ENCODE assay signal across 8 cellular contexts in genomic region chr17:41665566-41666335, GRCh38. TPM values are rescaled to one million over a fixed set of nuclear protein-coding genes. Genes with fewer than 3 reads are reported as not detected.
DNase-seq lines count a peak whose midpoint lies in the region; ATAC-seq and TF ChIP-seq lines count a peak whose summit lies in the region.

No MANE protein-coding gene starts in this region.

- H3K4me2 ChIP-seq in KMS-11 = peak overlapping the region; percentile 81

- peak overlapping the region; percentile 81 to 93 for H3K4me3 Mint-ChIP-seq in activated T-cell treated with anti-CD3 and anti-CD28 coated beads, Interleukin-2, amount 50 U/mL, for 72 hours
- peak overlapping the region; percentile 85 to 95 (median 92) for H3K4me3 Mint-ChIP-seq in naive thymus-derived CD4-positive, alpha-beta T cell
- peak overlapping the region; percentile 81 for H3K4me3 Mint-ChIP-seq in stimulated activated memory B cell treated with anti-CD40 and anti-IgM and Interleukin-4, amounts not matched to agents 10 μg/mL and 1 μg/mL and 100 μg/mL, for 72 hours

- no peaks in the 10 kb centered on the region for H3K79me2 ChIP-seq in KMS-11 (ENCODE audit: insufficient read depth, low read depth)

- H3K27me3 ChIP-seq in KMS-11 (ENCODE audit: insufficient read depth, low read depth) = peaks cover 11% of the 10 kb centered on the region
- H3K27me3 ChIP-seq in naive thymus-derived CD4-positive, alpha-beta T cell (ENCODE audit: control insufficient read depth in 2 of 2, insufficient read depth in 2 of 2, low read length in 2 of 2) = no peaks in the 10 kb centered on the region

- H3K36me3 ChIP-seq in KMS-11 (ENCODE audit: insufficient read depth) = no peaks in the 10 kb centered on the region
- no peaks in the 10 kb centered on the region for H3K36me3 ChIP-seq in naive thymus-derived CD4-positive, alpha-beta T cell (ENCODE audit: control insufficient read depth in 2 of 3, insufficient read depth in 3 of 3, low read length in 3 of 3)

- H2AFZ ChIP-seq in KMS-11 (ENCODE audit: low read depth) = peak overlapping the region; percentile 71

- peak overlapping the region; percentile 77 for H3K27ac ChIP-seq in KMS-11
- peak overlapping the region; percentile 97 for H3K27ac ChIP-seq in naive thymus-derived CD4-positive, alpha-beta T cell (ENCODE audit: low read depth, low read length)

- intact Hi-C loops in naive thymus-derived CD4-positive, alpha-beta T cell (cut with micrococcal nuclease) = loop anchor here (1.0 to 10.0 kb wide), 16 partner anchors 14 to 1307 kb away; partner anchors contain the start of genes EIF1 (in 2 of the 2), KRTAP4-12 (in 1 of the 2) and SMARCE1 (in 1 of the 2)

- H3K36me3 Mint-ChIP-seq in activated T-cell treated with anti-CD3 and anti-CD28 coated beads, Interleukin-2, amount 50 U/mL, for 72 hours (ENCODE audit: insufficient read depth in 2 of 2) = no peaks in the 10 kb centered on the region
- H3K36me3 Mint-ChIP-seq in naive thymus-derived CD4-positive, alpha-beta T cell = peaks cover 0 to 6% (median 0%) of the 10 kb centered on the region in 5 donors
- H3K36me3 Mint-ChIP-seq in stimulated activated memory B cell treated with anti-CD40 and anti-IgM and Interleukin-4, amounts not matched to agents 10 μg/mL and 1 μg/mL and 100 μg/mL, for 72 hours = no peaks in the 10 kb centered on the region

- no peak overlapping the region for H3K4me3 ChIP-seq in KMS-11 (IDR thresholded peaks at IDR 0.05; ENCODE audit: insufficient read depth, low read depth, low read length)
- H3K4me3 ChIP-seq in naive thymus-derived CD4-positive, alpha-beta T cell (ENCODE audit: low read length) = peak overlapping the region; percentile 87

- DNase-seq in DMS153 (lab: John Stamatoyannopoulos, UW) = peak; percentile 72
- DNase-seq in activated T-cell treated with anti-CD3 and anti-CD28 coated beads, Interleukin-2, amount 50 U/mL, for 72 hours = peak; percentile 92 to 96
- DNase-seq in fibroblast of gingiva (ENCODE audit: low read depth) = peak; percentile 75
- peak; percentile 81 to 96 (median 90) for DNase-seq in naive thymus-derived CD4-positive, alpha-beta T cell

- no peaks in the 10 kb centered on the region for H4K20me1 ChIP-seq in KMS-11 (ENCODE audit: insufficient read depth)

- no peaks in the 10 kb centered on the region for H3K9me3 ChIP-seq in naive thymus-derived CD4-positive, alpha-beta T cell (ENCODE audit: control insufficient read depth in 2 of 3, low read length in 3 of 3)

- H3K9ac ChIP-seq in KMS-11 = peak overlapping the region; percentile 61

- H3K9me3 Mint-ChIP-seq in activated T-cell treated with anti-CD3 and anti-CD28 coated beads, Interleukin-2, amount 50 U/mL, for 72 hours = no peaks in the 10 kb centered on the region
- peaks cover 0 to 1% (median 0%) of the 10 kb centered on the region in 11 donors for H3K9me3 Mint-ChIP-seq in naive thymus-derived CD4-positive, alpha-beta T cell
- H3K9me3 Mint-ChIP-seq in stimulated activated memory B cell treated with anti-CD40 and anti-IgM and Interleukin-4, amounts not matched to agents 10 μg/mL and 1 μg/mL and 100 μg/mL, for 72 hours = no peaks in the 10 kb centered on the region

- peak overlapping the region; percentile 90 for H3K27ac Mint-ChIP-seq in activated T-cell treated with anti-CD3 and anti-CD28 coated beads, Interleukin-2, amount 50 U/mL, for 72 hours
- peak overlapping the region; percentile 88 to 100 (median 96) for H3K27ac Mint-ChIP-seq in naive thymus-derived CD4-positive, alpha-beta T cell
- H3K27ac Mint-ChIP-seq in stimulated activated memory B cell treated with anti-CD40 and anti-IgM and Interleukin-4, amounts not matched to agents 10 μg/mL and 1 μg/mL and 100 μg/mL, for 72 hours = peak overlapping the region; percentile 89

- H3K27me3 Mint-ChIP-seq in activated T-cell treated with anti-CD3 and anti-CD28 coated beads, Interleukin-2, amount 50 U/mL, for 72 hours (ENCODE audit: low read depth) = no peaks in the 10 kb centered on the region
- peaks cover 0 to 13% (median 0%) of the 10 kb centered on the region in 5 donors for H3K27me3 Mint-ChIP-seq in naive thymus-derived CD4-positive, alpha-beta T cell
- H3K27me3 Mint-ChIP-seq in stimulated activated memory B cell treated with anti-CD40 and anti-IgM and Interleukin-4, amounts not matched to agents 10 μg/mL and 1 μg/mL and 100 μg/mL, for 72 hours = no peaks in the 10 kb centered on the region

- POLR2A ChIA-PET in naive thymus-derived CD4-positive, alpha-beta T cell (lab: Charles Lee) = interaction anchor here (0.6 to 9.2 kb wide), 11 partner anchors 10 to 847 kb away, joined by 3 to 155 read pairs (median 8); partner anchors contain the start of genes EIF1 and KRTAP16-1

- peak; percentile 95 for TF ChIP-seq CTCF in KMS-11 (conservative IDR thresholded peaks at IDR 0.05; ENCODE audit: low read depth, low read length)

- H3K4me1 ChIP-seq in KMS-11 (ENCODE audit: low read depth, poor library complexity, severe bottlenecking) = peaks cover 57% of the 10 kb centered on the region
- H3K4me1 ChIP-seq in naive thymus-derived CD4-positive, alpha-beta T cell (ENCODE audit: control insufficient read depth in 2 of 2, insufficient read depth in 2 of 2, low read length in 2 of 2) = peaks cover 4 to 7% of the 10 kb centered on the region in 2 donors

- peak; percentile 64 for ATAC-seq in GM21723 (IDR thresholded peaks at IDR 0.05; ENCODE audit: unreplicated experiment)
- peak; percentile 84 for ATAC-seq in activated T-cell treated with anti-CD3 and anti-CD28 coated beads, Interleukin-2, amount 50 U/mL, for 72 hours (replicated peaks in 1 of 2)
- peak; percentile 87 for ATAC-seq in naive thymus-derived CD4-positive, alpha-beta T cell
- peak; percentile 93 for ATAC-seq in stimulated activated memory B cell treated with anti-CD40 and anti-IgM and Interleukin-4, amounts not matched to agents 10 μg/mL and 1 μg/mL and 100 μg/mL, for 72 hours

- H3K4me1 Mint-ChIP-seq in activated T-cell treated with anti-CD3 and anti-CD28 coated beads, Interleukin-2, amount 50 U/mL, for 72 hours (ENCODE audit: low read depth) = peaks cover 44% of the 10 kb centered on the region
- H3K4me1 Mint-ChIP-seq in naive thymus-derived CD4-positive, alpha-beta T cell = peaks cover 17 to 54% (median 21%) of the 10 kb centered on the region in 7 donors
- H3K4me1 Mint-ChIP-seq in stimulated activated memory B cell treated with anti-CD40 and anti-IgM and Interleukin-4, amounts not matched to agents 10 μg/mL and 1 μg/mL and 100 μg/mL, for 72 hours = peaks cover 58% of the 10 kb centered on the region

- CTCF ChIA-PET in naive thymus-derived CD4-positive, alpha-beta T cell (lab: Charles Lee) = interaction anchor here (0.5 to 8.4 kb wide), 21 partner anchors 13 to 1118 kb away, joined by 3 to 125 read pairs (median 4); partner anchors contain the start of genes EIF1 and KRTAP16-1

TF ChIP-seq in PFSK-1, 5 proteins besides CTCF, POLR2A, EP300 and RAD21 (continues in another document):
- TF ChIP-seq POLR2AphosphoS5 (IDR thresholded peaks at IDR 0.05; ENCODE audit: low read depth, low read length) (peak; percentile 54; the same call in 1 of the 2 replicates), TAF1 (IDR thresholded peaks at IDR 0.05; ENCODE audit: borderline replicate concordance, insufficient read depth, low read length) (no peak; the same call in 1 of the 2 replicates), FOXP2 (optimal IDR thresholded peaks at IDR 0.05; ENCODE audit: borderline replicate concordance, extremely low read depth, extremely low read length, insufficient read depth) (peak; percentile 69), REST (IDR thresholded peaks at IDR 0.05; ENCODE audit: insufficient read depth in 1 of 2, low read depth in 2 of 2, low read length in 2 of 2) (no peak)

RNA-seq across cellular contexts. Expression of gene EIF1, which starts 22.9 kb away (rescaled TPM):
- 2,470 TPM for polyA plus RNA-seq in PFSK-1 (2012; ENCODE audit: insufficient read length, low read depth)
- 1,000 to 10,000 TPM; 2,404 to 2,458 TPM for total RNA-seq in activated T-cell treated with anti-CD3 and anti-CD28 coated beads, Interleukin-2, amount 50 U/mL, for 72 hours
- 1,000 to 10,000 TPM in 2 of 5 experiments, 100 to 1,000 TPM in 3; 710 to 2,222 (median 934) TPM for total RNA-seq in naive thymus-derived CD4-positive, alpha-beta T cell
- polyA plus RNA-seq in naive thymus-derived CD4-positive, alpha-beta T cell = 1,000 to 10,000 TPM in 1 of 2 donors, 100 to 1,000 TPM in 1; 774 to 1,284 TPM

RNA-seq across cellular contexts. Expression of gene KRT17, which starts 41.4 kb away (rescaled TPM):
- polyA plus RNA-seq in PFSK-1 (2012; ENCODE audit: insufficient read length, low read depth) = not detected
- under 1 TPM in 1 of 2 donors, not detected in 1; 0.63 TPM for total RNA-seq in activated T-cell treated with anti-CD3 and anti-CD28 coated beads, Interleukin-2, amount 50 U/mL, for 72 hours
- not detected for total RNA-seq in naive thymus-derived CD4-positive, alpha-beta T cell
- not detected for polyA plus RNA-seq in naive thymus-derived CD4-positive, alpha-beta T cell

RNA-seq across cellular contexts. Expression of gene GAST, which starts 46.4 kb away (rescaled TPM):
- not detected for polyA plus RNA-seq in PFSK-1 (2012; ENCODE audit: insufficient read length, low read depth)
- not detected for total RNA-seq in activated T-cell treated with anti-CD3 and anti-CD28 coated beads, Interleukin-2, amount 50 U/mL, for 72 hours
- not detected for total RNA-seq in naive thymus-derived CD4-positive, alpha-beta T cell
- not detected for polyA plus RNA-seq in naive thymus-derived CD4-positive, alpha-beta T cell

RNA-seq across cellular contexts. Expression of gene KRT16, which starts 53.2 kb away (rescaled TPM):
- not detected for polyA plus RNA-seq in PFSK-1 (2012; ENCODE audit: insufficient read length, low read depth)
- total RNA-seq in activated T-cell treated with anti-CD3 and anti-CD28 coated beads, Interleukin-2, amount 50 U/mL, for 72 hours = not detected
- total RNA-seq in naive thymus-derived CD4-positive, alpha-beta T cell = not detected
- not detected for polyA plus RNA-seq in naive thymus-derived CD4-positive, alpha-beta T cell
